25 cellular contexts compared by ENCODE assay signal in genomic region chr21:44842087-44842486, GRCh38.
"Had no signal": no experiment of that assay in that cellular context is flagged by ENCODE, and none has a peak within 500 bp of the region (broad histone marks: within the 10 kb centered on the region; RNA-seq: fewer than 3 reads in every experiment).

No MANE protein-coding gene starts in this region.

- H3K36me3 ChIP-seq: ovary, right lobe of liver, sigmoid colon, stomach, thoracic aorta, thyroid gland, tibial nerve, upper lobe of left lung, vagina had no signal

- DNase-seq: nephron progenitor cell; occipital lobe; ovary; psoas muscle; right cardiac atrium; sigmoid colon; small intestine; stimulated activated CD4-positive, alpha-beta T cell treated with anti-CD3 and anti-CD28 coated beads, Interleukin-15, amount 100 ng/mL, for 24 hours; stimulated activated CD4-positive, alpha-beta T cell treated with anti-CD3 and anti-CD28 coated beads, Interleukin-2, amount 100 ng/mL, for 24 hours; stimulated activated CD4-positive, alpha-beta T cell treated with anti-CD3 and anti-CD28 coated beads, Interleukin-2, amount 100 ng/mL, for 48 hours; stimulated activated CD4-positive, alpha-beta T cell treated with anti-CD3 and anti-CD28 coated beads, Interleukin-4, amount 100 ng/mL, for 24 hours; stimulated activated naive B cell treated with anti-CD40 and anti-IgM and Interleukin-4, amounts not matched to agents 10 μg/mL and 1 μg/mL and 100 μg/mL, for 72 hours; stimulated activated naive CD4-positive, alpha-beta T cell treated with Interleukin-2 at 50 U/mL for 16 hours; stomach; thyroid gland; trophoblast cell had no signal

- H3K4me1 ChIP-seq: parathyroid adenoma had no signal

- FAIRE-seq: small intestine, urothelium cell line had no signal

- H3K9ac ChIP-seq: parathyroid adenoma had no signal

- H3K9me3 ChIP-seq: ovary, psoas muscle, right lobe of liver, sigmoid colon, stomach, thoracic aorta, thyroid gland, tibial nerve, upper lobe of left lung, vagina had no signal

- ATAC-seq: natural killer cell treated with Interleukin-12 subunit alpha and Interleukin-12 subunit beta and Interleukin-15 and Interleukin-18, amount 100 ng/mL, for 72 hours; psoas muscle; right cardiac atrium; right lobe of liver; stimulated activated effector memory CD8-positive, alpha-beta T cell treated with anti-CD3 and anti-CD28 coated beads, Interleukin-12 subunit alpha, Interleukin-12 subunit beta, amount 100 ng/mL, for 72 hours; stimulated activated naive B cell treated with anti-CD40 and anti-IgM and Interleukin-4, amounts not matched to agents 10 μg/mL and 1 μg/mL and 100 μg/mL, for 72 hours had no signal

- H3K27ac ChIP-seq: ovary, parathyroid adenoma, psoas muscle, right lobe of liver, sigmoid colon, stomach, thoracic aorta, thyroid gland, tibial nerve, upper lobe of left lung, vagina had no signal

- H3K4me3 ChIP-seq: ovary, psoas muscle, right lobe of liver, sigmoid colon, stomach, thoracic aorta, thyroid gland, tibial nerve, upper lobe of left lung, vagina had no signal
